In the genomic region with DNA sequence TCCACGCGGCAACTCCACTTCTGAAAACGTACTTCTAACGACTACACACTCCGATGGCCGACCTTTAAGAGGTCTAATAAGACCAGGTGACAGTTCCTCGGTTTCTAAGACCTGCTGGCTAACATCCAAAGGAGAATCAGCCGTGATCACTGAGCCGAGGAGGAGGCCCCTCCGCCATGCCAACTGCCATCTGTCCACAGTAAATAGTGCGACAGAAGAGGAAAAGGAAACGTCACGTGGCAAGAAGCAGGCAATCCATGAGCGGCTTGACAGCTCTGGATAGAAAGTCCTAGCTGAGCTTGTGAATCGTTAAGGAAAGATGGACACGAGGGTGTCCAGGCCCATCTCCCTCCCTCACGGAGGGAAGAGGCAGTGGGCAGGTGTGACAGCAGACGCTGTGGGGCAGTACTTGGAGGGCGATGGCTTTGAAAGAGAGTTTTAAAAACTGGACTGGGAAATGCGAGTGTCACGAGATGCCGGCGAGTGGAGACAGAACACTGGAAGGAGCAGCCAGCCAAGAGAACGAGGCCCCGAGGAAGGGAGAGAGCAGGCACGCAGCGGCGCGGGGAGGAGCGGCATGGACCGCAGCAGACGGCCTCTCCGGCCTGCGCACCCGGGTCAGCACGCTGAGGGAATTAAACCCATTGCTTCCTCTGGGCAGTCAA, we compare ENCODE assay signal across 12 cellular contexts.
DNase-seq lines count a peak whose midpoint lies in the region; ATAC-seq and TF ChIP-seq lines count a peak whose summit lies in the region.
"Had no signal": no experiment of that assay in that cellular context is flagged by ENCODE, and none has a peak within 500 bp of the region (broad histone marks: within the 10 kb centered on the region; RNA-seq: fewer than 3 reads in every experiment).

No MANE protein-coding gene starts in this region.

- intact Hi-C loops in MCF 10A (cut with micrococcal nuclease): no loop called here

- no peak for TF ChIP-seq CTCF in MCF 10A (IDR thresholded peaks at IDR 0.05; ENCODE audit: unreplicated experiment)

- no peak overlapping the region for H3K9ac ChIP-seq in Karpas-422 (ENCODE audit: low read length)

- DNase-seq in Ammon's horn (ENCODE audit: low spot score) (peak; percentile 15), Karpas-422 (no peak), NCI-H524 treated with DMSO at 0.1 percent for 48 hours (lab: John Stamatoyannopoulos, UW) (peak; percentile 97), kidney tubule cell (ENCODE audit: low spot score) (no peak), MCF 10A (ENCODE audit: unreplicated experiment) (no peak)
- no peak for DNase-seq in effector memory CD8-positive, alpha-beta T cell

- no peaks in the 10 kb centered on the region for H3K36me3 ChIP-seq in Karpas-422 (ENCODE audit: insufficient read depth, low read length)
- H3K36me3 ChIP-seq: prostate gland had no signal

- ATAC-seq in effector memory CD8-positive, alpha-beta T cell (replicated peaks): no peak
- ATAC-seq in HG02938 (IDR thresholded peaks at IDR 0.05; ENCODE audit: unreplicated experiment) (no peak), GM21786 (IDR thresholded peaks at IDR 0.05; ENCODE audit: unreplicated experiment) (no peak)

- H2AFZ ChIP-seq in Karpas-422 (ENCODE audit: low read length): no peak overlapping the region

- H3K4me3 ChIP-seq in Karpas-422 (ENCODE audit: low read length): no peak overlapping the region
- H3K4me3 ChIP-seq: cardiac muscle cell, prostate gland, SK-N-MC had no signal

- peaks cover 28% of the 10 kb centered on the region for H3K4me1 ChIP-seq in Karpas-422 (ENCODE audit: low read length)
- H3K4me1 ChIP-seq: prostate gland had no signal

- H3K9me3 ChIP-seq in Karpas-422 (ENCODE audit: low read length): no peaks in the 10 kb centered on the region
- H3K9me3 ChIP-seq: prostate gland had no signal

- H3K9me3 Mint-ChIP-seq in effector memory CD8-positive, alpha-beta T cell: no peaks in the 10 kb centered on the region
- H3K9me3 Mint-ChIP-seq in MCF 10A (ENCODE audit: unreplicated experiment): no peaks in the 10 kb centered on the region
- H3K9me3 Mint-ChIP-seq: activated naive CD4-positive, alpha-beta T cell treated with anti-CD3 and anti-CD28 coated beads, Interleukin-2, amount 50 U/mL, for 72 hours had no signal

- peaks cover 8% of the 10 kb centered on the region for H3K36me3 Mint-ChIP-seq in effector memory CD8-positive, alpha-beta T cell (ENCODE audit: insufficient read depth)
- H3K36me3 Mint-ChIP-seq in MCF 10A (ENCODE audit: insufficient read depth, unreplicated experiment): peaks cover 44% of the 10 kb centered on the region
- H3K36me3 Mint-ChIP-seq: activated naive CD4-positive, alpha-beta T cell treated with anti-CD3 and anti-CD28 coated beads, Interleukin-2, amount 50 U/mL, for 72 hours had no signal

- no TSS peak for BruUV-seq in MCF 10A (replicated peaks; lab: Mats Ljungman, UMichigan)

- no peak overlapping the region for H3K4me3 Mint-ChIP-seq in effector memory CD8-positive, alpha-beta T cell
- no peak overlapping the region for H3K4me3 Mint-ChIP-seq in MCF 10A (ENCODE audit: unreplicated experiment)

- H3K4me2 ChIP-seq in Karpas-422 (ENCODE audit: low read depth, low read length, poor library complexity, severe bottlenecking): peak overlapping the region; percentile 51

- CTCF ChIA-PET in MCF 10A (lab: Yijun Ruan, JAX): interaction anchor here (0.6 to 0.8 kb wide), 2 partner anchors 9 to 68 kb away, joined by 3 to 5 read pairs; no protein-coding TSS in a partner anchor

- no peak overlapping the region for H3K27ac ChIP-seq in Karpas-422 (ENCODE audit: low read length)
- H3K27ac ChIP-seq: cardiac muscle cell, prostate gland, SK-N-MC had no signal

- no peaks in the 10 kb centered on the region for H3K9me2 ChIP-seq in Karpas-422 (replicated peaks; ENCODE audit: insufficient read depth, low read length)

- no peaks in the 10 kb centered on the region for H3K79me2 ChIP-seq in Karpas-422 (ENCODE audit: low read length)

- no peaks in the 10 kb centered on the region for H3K27me3 Mint-ChIP-seq in effector memory CD8-positive, alpha-beta T cell
- H3K27me3 Mint-ChIP-seq in MCF 10A (ENCODE audit: insufficient read depth, unreplicated experiment): no peaks in the 10 kb centered on the region

- peak overlapping the region; percentile 24 to 33 for H3K27ac Mint-ChIP-seq in effector memory CD8-positive, alpha-beta T cell
- H3K27ac Mint-ChIP-seq in MCF 10A (ENCODE audit: low read depth, unreplicated experiment): no peak overlapping the region

- H4K20me1 ChIP-seq in Karpas-422 (ENCODE audit: insufficient read depth, low read depth, low read length): no peaks in the 10 kb centered on the region

- POLR2A ChIA-PET in MCF 10A (lab: Yijun Ruan, JAX): no interaction called here

- no peaks in the 10 kb centered on the region for H3K27me3 ChIP-seq in Karpas-422 (ENCODE audit: low read length)
- H3K27me3 ChIP-seq: cardiac muscle cell had no signal

- peaks cover 4 to 10% of the 10 kb centered on the region in 2 donors for H3K4me1 Mint-ChIP-seq in effector memory CD8-positive, alpha-beta T cell (ENCODE audit: low read depth in 2 of 2)
- H3K4me1 Mint-ChIP-seq in MCF 10A (ENCODE audit: insufficient read depth, unreplicated experiment): no peaks in the 10 kb centered on the region

Comparison
In these comparisons a context has a peak if more than half of its experiments do, and no peak if none do; other contexts are left out.
1. DNase-seq: peak in Ammon's horn (single experiment) and NCI-H524 treated with DMSO at 0.1 percent for 48 hours (single experiment); none in Karpas-422 (single experiment), effector memory CD8-positive, alpha-beta T cell (0 of 3), kidney tubule cell (single experiment) and MCF 10A (single experiment).